In the genomic region with DNA sequence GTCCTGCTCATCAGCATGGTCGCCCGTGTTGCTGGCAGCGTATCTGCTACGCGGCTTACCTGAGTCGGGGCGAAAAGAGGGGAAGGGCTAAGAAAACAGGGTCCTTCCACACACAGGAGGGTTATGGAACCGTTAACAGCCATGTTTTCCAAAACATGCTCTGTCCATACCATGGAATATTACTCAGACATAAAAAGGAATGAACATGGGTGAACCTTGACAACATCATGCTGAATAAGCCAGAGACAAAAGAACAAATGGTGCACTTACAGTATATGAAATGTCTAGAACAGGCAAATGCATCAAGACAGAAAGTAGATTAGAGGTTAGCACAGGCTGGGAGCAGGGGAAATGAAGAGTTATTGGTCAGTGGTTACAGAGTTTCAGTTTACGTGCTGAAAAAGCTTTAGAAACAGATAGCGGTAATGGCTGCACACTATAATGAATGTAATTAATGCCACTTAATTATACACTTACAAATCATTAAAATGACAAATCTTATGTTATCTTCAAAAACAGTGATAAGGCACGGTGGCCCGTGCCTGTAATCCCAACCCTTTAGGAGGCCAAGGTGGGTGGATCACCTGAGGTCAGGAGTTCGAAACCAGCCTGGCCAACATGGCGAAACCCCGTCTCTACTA, we compare ENCODE assay signal across 33 cellular contexts. TPM values are rescaled to one million over a fixed set of nuclear protein-coding genes. Genes with fewer than 3 reads are reported as not detected.
"Had no signal": no experiment of that assay in that cellular context is flagged by ENCODE, and none has a peak within 500 bp of the region (broad histone marks: within the 10 kb centered on the region; RNA-seq: fewer than 3 reads in every experiment).

No MANE protein-coding gene starts in this region.

- H3K27me3 Mint-ChIP-seq: effector memory CD8-positive, alpha-beta T cell; naive B cell; stimulated activated memory B cell treated with anti-CD40 and anti-IgM and Interleukin-4, amounts not matched to agents 10 μg/mL and 1 μg/mL and 100 μg/mL, for 72 hours; stimulated activated naive CD8-positive, alpha-beta T cell treated with anti-CD3 and anti-CD28 coated beads, Interleukin-15, Interleukin-2, amounts not matched to agents 100 ng/mL and 50 ng/mL, for 24 hours had no signal

- H3K27me3 ChIP-seq: gastroesophageal sphincter, heart left ventricle, hepatocyte, left lung, sigmoid colon, suprapubic skin, transverse colon, upper lobe of right lung, uterus had no signal

- H3K36me3 ChIP-seq: sigmoid colon, suprapubic skin, transverse colon, upper lobe of right lung, uterus had no signal

- H3K4me1 ChIP-seq: gastroesophageal sphincter, left lung, sigmoid colon, suprapubic skin, transverse colon, upper lobe of right lung, uterus had no signal

- H3K9me3 Mint-ChIP-seq: effector memory CD8-positive, alpha-beta T cell; mesothelial cell of epicardium; naive B cell; nephron progenitor cell; stimulated activated memory B cell treated with anti-CD40 and anti-IgM and Interleukin-4, amounts not matched to agents 10 μg/mL and 1 μg/mL and 100 μg/mL, for 72 hours; stimulated activated naive CD8-positive, alpha-beta T cell treated with anti-CD3 and anti-CD28 coated beads, Interleukin-15, Interleukin-2, amounts not matched to agents 100 ng/mL and 50 ng/mL, for 24 hours had no signal

- DNase-seq: cortex of kidney; effector memory CD8-positive, alpha-beta T cell; foreskin fibroblast; heart left ventricle; left cardiac atrium; left lung; mesenchymal stem cell; mucosa of descending colon; naive B cell; nephron progenitor cell; nucleus accumbens; psoas muscle; right cardiac atrium; sigmoid colon; stimulated activated CD4-positive, alpha-beta T cell treated with anti-CD3 and anti-CD28 coated beads, Interleukin-2, amount 100 ng/mL, for 24 hours; stimulated activated CD4-positive, alpha-beta T cell treated with anti-CD3 and anti-CD28 coated beads, Interleukin-4, amount 100 ng/mL, for 24 hours; transverse colon; upper lobe of right lung; uterus had no signal

- H3K9me3 ChIP-seq: gastroesophageal sphincter, heart left ventricle, left lung, mucosa of descending colon, psoas muscle, sigmoid colon, suprapubic skin, transverse colon, upper lobe of right lung, uterus had no signal

- H3K4me3 ChIP-seq: gastroesophageal sphincter, heart left ventricle, hepatocyte, left lung, mucosa of descending colon, psoas muscle, sigmoid colon, suprapubic skin, transverse colon, upper lobe of right lung, uterus had no signal

- H3K27ac ChIP-seq: gastroesophageal sphincter, heart left ventricle, hepatocyte, left lung, psoas muscle, sigmoid colon, suprapubic skin, transverse colon, upper lobe of right lung, uterus had no signal

- H3K4me3 Mint-ChIP-seq: effector memory CD8-positive, alpha-beta T cell; mesothelial cell of epicardium; naive B cell; nephron progenitor cell; stimulated activated memory B cell treated with anti-CD40 and anti-IgM and Interleukin-4, amounts not matched to agents 10 μg/mL and 1 μg/mL and 100 μg/mL, for 72 hours; stimulated activated naive CD8-positive, alpha-beta T cell treated with anti-CD3 and anti-CD28 coated beads, Interleukin-15, Interleukin-2, amounts not matched to agents 100 ng/mL and 50 ng/mL, for 24 hours had no signal

- ATAC-seq: effector memory CD8-positive, alpha-beta T cell; gastroesophageal sphincter; heart left ventricle; left cardiac atrium; left lung; mucosa of descending colon; psoas muscle; right cardiac atrium; stimulated activated memory B cell treated with anti-CD40 and anti-IgM and Interleukin-4, amounts not matched to agents 10 μg/mL and 1 μg/mL and 100 μg/mL, for 72 hours had no signal

- H2AFZ ChIP-seq: hepatocyte had no signal

- H3K36me3 Mint-ChIP-seq: naive B cell had no signal

- H3K27ac Mint-ChIP-seq: mesothelial cell of epicardium; nephron progenitor cell; stimulated activated memory B cell treated with anti-CD40 and anti-IgM and Interleukin-4, amounts not matched to agents 10 μg/mL and 1 μg/mL and 100 μg/mL, for 72 hours; stimulated activated naive CD8-positive, alpha-beta T cell treated with anti-CD3 and anti-CD28 coated beads, Interleukin-15, Interleukin-2, amounts not matched to agents 100 ng/mL and 50 ng/mL, for 24 hours had no signal

- H3K4me2 ChIP-seq: hepatocyte had no signal

RNA-seq across cellular contexts. Expression of a gene that starts 21.8 kb away (rescaled TPM):
- total RNA-seq: dermis microvascular lymphatic vessel endothelial cell, gastroesophageal sphincter, heart left ventricle, hepatocyte, kidney epithelial cell, left lung, lower leg skin, lung microvascular endothelial cell, mesothelial cell of epicardium, osteocyte, psoas muscle, renal cortical epithelial cell, right cardiac atrium, sigmoid colon, suprapubic skin, transverse colon, upper lobe of right lung had no signal
- polyA plus RNA-seq: esophagus, heart left ventricle, right cardiac atrium had no signal

RNA-seq across cellular contexts. Expression of a gene that starts 35.1 kb away (rescaled TPM):
- total RNA-seq: dermis microvascular lymphatic vessel endothelial cell, hepatocyte, kidney epithelial cell, left cardiac atrium, left lung, lower leg skin, lung microvascular endothelial cell, mesothelial cell of epicardium, mucosa of descending colon, osteocyte, renal cortical epithelial cell, right cardiac atrium, sigmoid colon, suprapubic skin, transverse colon, upper lobe of right lung had no signal
- polyA plus RNA-seq: esophagus, heart left ventricle, hepatocyte, psoas muscle, right cardiac atrium, sigmoid colon, thymus had no signal

RNA-seq across cellular contexts. Expression of a gene that starts 42.0 kb away (rescaled TPM):
- total RNA-seq: dermis microvascular lymphatic vessel endothelial cell, hepatocyte, kidney epithelial cell, lung microvascular endothelial cell, mesothelial cell of epicardium, osteocyte, renal cortical epithelial cell had no signal
- polyA plus RNA-seq: hepatocyte had no signal

RNA-seq across cellular contexts. Expression of a gene that starts 45.8 kb away (rescaled TPM):
- total RNA-seq: dermis microvascular lymphatic vessel endothelial cell, hepatocyte, kidney epithelial cell, lung microvascular endothelial cell, mesothelial cell of epicardium, osteocyte, renal cortical epithelial cell had no signal
- polyA plus RNA-seq: hepatocyte had no signal
